Comparison of ENCODE assay signal across 1 cellular context in the genomic region with DNA sequence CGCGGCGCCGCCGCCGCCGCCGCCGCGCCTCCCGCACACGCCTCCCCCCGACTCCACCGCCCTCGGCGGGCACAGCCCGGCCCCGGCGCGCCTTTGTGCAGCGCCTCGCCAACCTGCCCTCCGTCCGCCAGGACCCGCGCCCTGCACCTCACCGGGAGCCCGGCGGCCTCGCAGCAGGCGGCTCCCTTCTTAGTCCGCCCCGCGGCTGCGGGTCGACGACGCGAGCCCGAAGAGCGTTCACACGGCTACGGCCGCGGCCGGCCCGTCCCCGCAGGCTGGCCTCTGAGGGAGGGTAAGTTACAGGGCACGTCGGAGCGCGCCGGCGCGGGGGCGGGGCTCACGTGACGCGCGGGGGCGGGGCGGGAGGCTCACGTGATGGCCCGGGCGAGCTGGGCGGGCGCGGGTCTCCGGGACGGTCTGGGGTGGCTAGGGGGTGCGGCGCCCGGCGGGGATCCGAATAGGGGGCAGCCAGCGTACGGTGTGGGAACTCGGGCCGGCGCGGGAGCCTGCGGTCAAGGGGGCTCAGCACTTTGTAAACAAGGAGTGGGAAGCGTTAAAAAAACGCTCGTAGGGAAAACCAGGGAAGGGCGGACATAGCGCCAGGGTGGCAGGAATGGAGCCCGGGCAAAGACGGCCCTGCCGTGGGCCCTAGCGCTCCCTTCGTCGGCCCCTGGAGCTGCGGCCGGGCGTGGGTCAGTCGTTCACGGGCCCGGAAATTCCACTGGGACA.
A peak's percentile ranks its signal among the peaks of the same experiment; 100 is the strongest.
TF ChIP-seq lines count a peak whose summit lies in the region.

A gene with protein sequence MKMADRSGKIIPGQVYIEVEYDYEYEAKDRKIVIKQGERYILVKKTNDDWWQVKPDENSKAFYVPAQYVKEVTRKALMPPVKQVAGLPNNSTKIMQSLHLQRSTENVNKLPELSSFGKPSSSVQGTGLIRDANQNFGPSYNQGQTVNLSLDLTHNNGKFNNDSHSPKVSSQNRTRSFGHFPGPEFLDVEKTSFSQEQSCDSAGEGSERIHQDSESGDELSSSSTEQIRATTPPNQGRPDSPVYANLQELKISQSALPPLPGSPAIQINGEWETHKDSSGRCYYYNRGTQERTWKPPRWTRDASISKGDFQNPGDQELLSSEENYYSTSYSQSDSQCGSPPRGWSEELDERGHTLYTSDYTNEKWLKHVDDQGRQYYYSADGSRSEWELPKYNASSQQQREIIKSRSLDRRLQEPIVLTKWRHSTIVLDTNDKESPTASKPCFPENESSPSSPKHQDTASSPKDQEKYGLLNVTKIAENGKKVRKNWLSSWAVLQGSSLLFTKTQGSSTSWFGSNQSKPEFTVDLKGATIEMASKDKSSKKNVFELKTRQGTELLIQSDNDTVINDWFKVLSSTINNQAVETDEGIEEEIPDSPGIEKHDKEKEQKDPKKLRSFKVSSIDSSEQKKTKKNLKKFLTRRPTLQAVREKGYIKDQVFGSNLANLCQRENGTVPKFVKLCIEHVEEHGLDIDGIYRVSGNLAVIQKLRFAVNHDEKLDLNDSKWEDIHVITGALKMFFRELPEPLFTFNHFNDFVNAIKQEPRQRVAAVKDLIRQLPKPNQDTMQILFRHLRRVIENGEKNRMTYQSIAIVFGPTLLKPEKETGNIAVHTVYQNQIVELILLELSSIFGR (minus strand): TSS at position 301 of the 729 bp plus-strand sequence. CDS start 19,976 bp downstream, outside the sequence.

TF ChIP-seq in K562, 482 proteins besides CTCF, POLR2A, EP300 and RAD21 (continued from another document):
- TF ChIP-seq, protein P1, sequence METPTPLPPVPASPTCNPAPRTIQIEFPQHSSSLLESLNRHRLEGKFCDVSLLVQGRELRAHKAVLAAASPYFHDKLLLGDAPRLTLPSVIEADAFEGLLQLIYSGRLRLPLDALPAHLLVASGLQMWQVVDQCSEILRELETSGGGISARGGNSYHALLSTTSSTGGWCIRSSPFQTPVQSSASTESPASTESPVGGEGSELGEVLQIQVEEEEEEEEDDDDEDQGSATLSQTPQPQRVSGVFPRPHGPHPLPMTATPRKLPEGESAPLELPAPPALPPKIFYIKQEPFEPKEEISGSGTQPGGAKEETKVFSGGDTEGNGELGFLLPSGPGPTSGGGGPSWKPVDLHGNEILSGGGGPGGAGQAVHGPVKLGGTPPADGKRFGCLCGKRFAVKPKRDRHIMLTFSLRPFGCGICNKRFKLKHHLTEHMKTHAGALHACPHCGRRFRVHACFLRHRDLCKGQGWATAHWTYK (CRISPR knock-in tag; IDR thresholded peaks at IDR 0.05), result peak; percentile 60; the same call in 1 of the 2 replicates
- peak; percentile 77 for TF ChIP-seq EGR1 (conservative IDR thresholded peaks at IDR 0.05)
